26 cellular contexts compared by ENCODE assay signal in genomic region chr16:85722066-85722465, GRCh38. TPM values are rescaled to one million over a fixed set of nuclear protein-coding genes. Genes with fewer than 3 reads are reported as not detected.
DNase-seq lines count a peak whose midpoint lies in the region; ATAC-seq and TF ChIP-seq lines count a peak whose summit lies in the region.
"Had no signal": no experiment of that assay in that cellular context is flagged by ENCODE, and none has a peak within 500 bp of the region (broad histone marks: within the 10 kb centered on the region; RNA-seq: fewer than 3 reads in every experiment).

No MANE protein-coding gene starts in this region.

- peak overlapping the region; percentile 71 for H3K27ac ChIP-seq in RWPE2 (ENCODE audit: poor library complexity, severe bottlenecking)
- no peak overlapping the region for H3K27ac ChIP-seq in osteoblast (ENCODE audit: low read depth, low read length)
- no peak overlapping the region for H3K27ac ChIP-seq in CD4-positive, alpha-beta T cell (ENCODE audit: low read depth, low read length)
- H3K27ac ChIP-seq: heart right ventricle, lower lobe of right lung, pancreas had no signal

- no peaks in the 10 kb centered on the region for H3K9me3 Mint-ChIP-seq in CD4-positive, alpha-beta T cell
- H3K9me3 Mint-ChIP-seq: activated naive CD4-positive, alpha-beta T cell treated with anti-CD3 and anti-CD28 coated beads, Interleukin-2, amount 50 U/mL, for 24 hours; activated T-helper 2 cell treated with anti-CD3 and anti-CD28 coated beads, Interferon-gamma antibody, Interleukin-2, Interleukin-4, amounts not matched to agents 10 μg/mL and 5 μg/mL and 100 μg/mL, durations not matched to agents 14 hours and 24 hours and 36 hours; natural killer cell treated with Interleukin-12 subunit alpha and Interleukin-12 subunit beta and Interleukin-15 and Interleukin-18, amount 100 ng/mL, for 72 hours; stimulated activated naive B cell treated with anti-CD40 and anti-IgM and Interleukin-4, amounts not matched to agents 10 μg/mL and 1 μg/mL and 100 μg/mL, for 72 hours had no signal

- H3K4me2 ChIP-seq in osteoblast (ENCODE audit: insufficient read depth, low read length) = no peak overlapping the region

- no peaks in the 10 kb centered on the region for H3K27me3 Mint-ChIP-seq in CD4-positive, alpha-beta T cell
- H3K27me3 Mint-ChIP-seq: activated naive CD4-positive, alpha-beta T cell treated with anti-CD3 and anti-CD28 coated beads, Interleukin-2, amount 50 U/mL, for 24 hours; natural killer cell treated with Interleukin-12 subunit alpha and Interleukin-12 subunit beta and Interleukin-15 and Interleukin-18, amount 100 ng/mL, for 72 hours; stimulated activated naive B cell treated with anti-CD40 and anti-IgM and Interleukin-4, amounts not matched to agents 10 μg/mL and 1 μg/mL and 100 μg/mL, for 72 hours had no signal

- no peak overlapping the region for H2AFZ ChIP-seq in osteoblast (ENCODE audit: low read length)

- POLR2A ChIA-PET in CD4-positive, alpha-beta T cell (lab: Charles Lee) = no interaction called here

- peaks cover 6% of the 10 kb centered on the region for H3K36me3 Mint-ChIP-seq in CD4-positive, alpha-beta T cell (ENCODE audit: low read depth)
- H3K36me3 Mint-ChIP-seq: natural killer cell treated with Interleukin-12 subunit alpha and Interleukin-12 subunit beta and Interleukin-15 and Interleukin-18, amount 100 ng/mL, for 72 hours had no signal

- H3K27ac Mint-ChIP-seq in CD4-positive, alpha-beta T cell = no peak overlapping the region
- H3K27ac Mint-ChIP-seq: activated CD8-positive, alpha-beta T cell treated with anti-CD3 and anti-CD28 coated beads, Interleukin-2, amount 10 ng/mL, durations not matched to agents 7 days and 5 days; activated naive CD4-positive, alpha-beta T cell treated with anti-CD3 and anti-CD28 coated beads, Interleukin-2, amount 50 U/mL, for 24 hours; activated T-helper 2 cell treated with anti-CD3 and anti-CD28 coated beads, Interferon-gamma antibody, Interleukin-2, Interleukin-4, amounts not matched to agents 10 μg/mL and 5 μg/mL and 100 μg/mL, durations not matched to agents 14 hours and 24 hours and 36 hours; natural killer cell treated with Interleukin-12 subunit alpha and Interleukin-12 subunit beta and Interleukin-15 and Interleukin-18, amount 100 ng/mL, for 72 hours; stimulated activated naive B cell treated with anti-CD40 and anti-IgM and Interleukin-4, amounts not matched to agents 10 μg/mL and 1 μg/mL and 100 μg/mL, for 72 hours had no signal

- peaks cover 6% of the 10 kb centered on the region for H4K20me1 ChIP-seq in osteoblast (ENCODE audit: insufficient read depth, low read length)

- H3K4me3 ChIP-seq in RWPE2 (ENCODE audit: severe bottlenecking) (no peak overlapping the region), osteoblast (ENCODE audit: insufficient read depth, low read length) (no peak overlapping the region)
- H3K4me3 ChIP-seq: heart right ventricle, lower lobe of right lung, pancreas had no signal

- peaks cover 5% of the 10 kb centered on the region for H3K4me1 Mint-ChIP-seq in CD4-positive, alpha-beta T cell (ENCODE audit: low read depth)

- no peaks in the 10 kb centered on the region for H3K9me3 ChIP-seq in RWPE2 (ENCODE audit: severe bottlenecking)
- no peaks in the 10 kb centered on the region for H3K9me3 ChIP-seq in osteoblast (ENCODE audit: low read depth, low read length)
- no peaks in the 10 kb centered on the region for H3K9me3 ChIP-seq in CD4-positive, alpha-beta T cell (ENCODE audit: control insufficient read depth, low read length)
- H3K9me3 ChIP-seq: heart right ventricle, lower lobe of right lung, pancreas had no signal

- H3K36me3 ChIP-seq in RWPE2 (ENCODE audit: low read depth) (peaks cover 84% of the 10 kb centered on the region), osteoblast (ENCODE audit: insufficient read depth, low read length) (no peaks in the 10 kb centered on the region)
- H3K36me3 ChIP-seq: heart right ventricle, lower lobe of right lung, pancreas had no signal

- intact Hi-C loops in CD4-positive, alpha-beta T cell (cut with DNase I, micrococcal nuclease) = no loop called here

- H3K4me1 ChIP-seq in RWPE2 (ENCODE audit: insufficient read depth, poor library complexity, severe bottlenecking) (peaks cover 29% of the 10 kb centered on the region), osteoblast (ENCODE audit: insufficient read depth, low read length) (no peaks in the 10 kb centered on the region)
- H3K4me1 ChIP-seq: pancreas had no signal

- CTCF ChIA-PET in CD4-positive, alpha-beta T cell (lab: Charles Lee) = no interaction called here

- H3K79me2 ChIP-seq in osteoblast (ENCODE audit: insufficient read depth, low read length) = no peaks in the 10 kb centered on the region

- no peak for TF ChIP-seq CTCF in RWPE2 (IDR thresholded peaks at IDR 0.05; ENCODE audit: poor library complexity, severe bottlenecking)
- TF ChIP-seq CTCF in osteoblast (IDR thresholded peaks at IDR 0.05; ENCODE audit: extremely low read depth, low read depth, low read length) = no peak
- no peak for TF ChIP-seq CTCF in CD4-positive, alpha-beta T cell (IDR thresholded peaks at IDR 0.05)

- no peaks in the 10 kb centered on the region for H3K27me3 ChIP-seq in RWPE2 (ENCODE audit: insufficient read depth, poor library complexity, severe bottlenecking)
- H3K27me3 ChIP-seq in osteoblast (ENCODE audit: insufficient read depth, low read length) = no peaks in the 10 kb centered on the region
- peaks cover 1% of the 10 kb centered on the region for H3K27me3 ChIP-seq in CD4-positive, alpha-beta T cell (ENCODE audit: control insufficient read depth, insufficient read depth, low read length)
- H3K27me3 ChIP-seq: pancreas had no signal

- ATAC-seq in RWPE2 (ENCODE audit: low read depth) (no peak), HG02981 (IDR thresholded peaks at IDR 0.05; ENCODE audit: unreplicated experiment) (no peak)
- ATAC-seq in CD4-positive, alpha-beta T cell (ENCODE audit: poor library complexity) = no peak
- ATAC-seq: activated CD8-positive, alpha-beta T cell treated with anti-CD3 and anti-CD28 coated beads, Interleukin-2, amount 10 ng/mL, durations not matched to agents 7 days and 5 days; esophagus mucosa; lower lobe of right lung; natural killer cell treated with Interleukin-12 subunit alpha and Interleukin-12 subunit beta and Interleukin-15 and Interleukin-18, amount 100 ng/mL, for 72 hours; pancreas; sciatic nerve; SK-N-SH treated with all-trans-retinoic acid at 6 μM for 48 hours; stimulated activated naive B cell treated with anti-CD40 and anti-IgM and Interleukin-4, amounts not matched to agents 10 μg/mL and 1 μg/mL and 100 μg/mL, for 72 hours had no signal

- H3K4me3 Mint-ChIP-seq in CD4-positive, alpha-beta T cell = no peak overlapping the region
- H3K4me3 Mint-ChIP-seq: activated CD8-positive, alpha-beta T cell treated with anti-CD3 and anti-CD28 coated beads, Interleukin-2, amount 10 ng/mL, durations not matched to agents 7 days and 5 days; activated naive CD4-positive, alpha-beta T cell treated with anti-CD3 and anti-CD28 coated beads, Interleukin-2, amount 50 U/mL, for 24 hours; natural killer cell treated with Interleukin-12 subunit alpha and Interleukin-12 subunit beta and Interleukin-15 and Interleukin-18, amount 100 ng/mL, for 72 hours; stimulated activated naive B cell treated with anti-CD40 and anti-IgM and Interleukin-4, amounts not matched to agents 10 μg/mL and 1 μg/mL and 100 μg/mL, for 72 hours had no signal

- DNase-seq in NCI-H1436 (lab: John Stamatoyannopoulos, UW) (peak; percentile 76), NCI-H2107 (lab: John Stamatoyannopoulos, UW) (peak; percentile 59), RWPE2 (ENCODE audit: low spot score) (no peak), osteoblast (ENCODE audit: insufficient read length, low spot score, missing footprints) (peak; percentile 18), C1 segment of cervical spinal cord (lab: John Stamatoyannopoulos, UW) (no peak)
- no peak for DNase-seq in CD4-positive, alpha-beta T cell
- DNase-seq: activated CD8-positive, alpha-beta T cell treated with anti-CD3 and anti-CD28 coated beads, Interleukin-2, amount 10 ng/mL, durations not matched to agents 7 days and 5 days; effector memory CD4-positive, alpha-beta T cell; foreskin fibroblast; H7; heart right ventricle; IMR-90; lower lobe of right lung; NCI-H1092; NCI-H2171 treated with DMSO at 0.1 percent for 48 hours; NCI-H774; pancreas; stimulated activated naive B cell treated with anti-CD40 and anti-IgM and Interleukin-4, amounts not matched to agents 10 μg/mL and 1 μg/mL and 100 μg/mL, for 72 hours; T-helper 2 cell had no signal

RNA-seq across cellular contexts. Expression of gene C16orf74, which starts 28.8 kb away (rescaled TPM):
- 0.59 and 0.72 TPM in 2 replicates for total RNA-seq in osteoblast
- total RNA-seq in CD4-positive, alpha-beta T cell = 1 to 10 TPM; 2.1 to 2.9 TPM
- total RNA-seq: activated T-helper 2 cell treated with anti-CD3 and anti-CD28 coated beads, Interferon-gamma antibody, Interleukin-2, Interleukin-4, amounts not matched to agents 10 μg/mL and 5 μg/mL and 100 μg/mL, durations not matched to agents 14 hours and 24 hours and 36 hours; natural killer cell treated with Interleukin-12 subunit alpha and Interleukin-12 subunit beta and Interleukin-15 and Interleukin-18, amount 100 ng/mL, for 72 hours had no signal

RNA-seq across cellular contexts. Expression of gene GINS2, which starts 33.3 kb away (rescaled TPM):
- 1.2 and 1.8 TPM in 2 replicates for total RNA-seq in osteoblast
- total RNA-seq in CD4-positive, alpha-beta T cell = 1 to 10 TPM; 1.1 to 1.4 TPM

Comparison
In these comparisons a context has a peak if more than half of its experiments do, and no peak if none do; other contexts are left out.
1. DNase-seq: peak in NCI-H1436 (single experiment), NCI-H2107 (single experiment) and osteoblast (single experiment); none in RWPE2 (single experiment), C1 segment of cervical spinal cord (0 of 14) and CD4-positive, alpha-beta T cell (0 of 10).